8 cellular contexts compared by ENCODE assay signal in genomic region chr6:109383438-109383940, GRCh38. TPM values are rescaled to one million over a fixed set of nuclear protein-coding genes. Genes with fewer than 3 reads are reported as not detected.
A peak's percentile ranks its signal among the peaks of the same experiment; 100 is the strongest.
DNase-seq lines count a peak whose midpoint lies in the region; ATAC-seq and TF ChIP-seq lines count a peak whose summit lies in the region.

No MANE protein-coding gene starts in this region.

- 0 out of 2 replicates have a peak, but pooled peaks have one; percentile 8 for TF ChIP-seq CTCF in WTC11 (IDR thresholded peaks at IDR 0.05)
- TF ChIP-seq CTCF in hepatocyte (IDR thresholded peaks at IDR 0.05; ENCODE audit: poor library complexity), result no peak

- no peaks in the 10 kb centered on the region for H3K9me3 ChIP-seq in hepatocyte (ENCODE audit: low read depth)

- H3K4me2 ChIP-seq in hepatocyte, result peak overlapping the region; percentile 72

- ATAC-seq in WTC11 (no peak), GM19324 (IDR thresholded peaks at IDR 0.05; ENCODE audit: low FRiP score, unreplicated experiment) (no peak), GM18870 (IDR thresholded peaks at IDR 0.05; ENCODE audit: unreplicated experiment) (no peak)
- ATAC-seq in stimulated activated memory B cell treated with anti-CD40 and anti-IgM and Interleukin-4, amounts not matched to agents 10 μg/mL and 1 μg/mL and 100 μg/mL, for 72 hours, result no peak

- CTCF ChIA-PET in WTC11 (lab: Charles Lee), result interaction anchor here (0.6 to 3.7 kb wide), 17 partner anchors 8 to 892 kb away, joined by 3 to 27 read pairs (median 4); partner anchors contain the start of genes PPIL6, SESN1 and SMPD2

- peak overlapping the region; percentile 92 for H3K4me3 Mint-ChIP-seq in WTC11
- H3K4me3 Mint-ChIP-seq in stimulated activated memory B cell treated with anti-CD40 and anti-IgM and Interleukin-4, amounts not matched to agents 10 μg/mL and 1 μg/mL and 100 μg/mL, for 72 hours, result peak overlapping the region; percentile 98

- no peak overlapping the region for H2AFZ ChIP-seq in hepatocyte

- H3K36me3 Mint-ChIP-seq in WTC11, result peaks cover 3% of the 10 kb centered on the region
- peaks cover 22% of the 10 kb centered on the region for H3K36me3 Mint-ChIP-seq in stimulated activated memory B cell treated with anti-CD40 and anti-IgM and Interleukin-4, amounts not matched to agents 10 μg/mL and 1 μg/mL and 100 μg/mL, for 72 hours

- WGBS in hepatocyte (ENCODE audit: low lambda C conversion rate, missing lambda C conversion rate), result 20% methylated on average over 5 of the region's 5 CpGs

- H3K79me2 ChIP-seq in hepatocyte, result peaks cover 33% of the 10 kb centered on the region

- H4K20me1 ChIP-seq in hepatocyte (ENCODE audit: insufficient read depth, poor library complexity, severe bottlenecking), result peaks cover 30% of the 10 kb centered on the region

- no peaks in the 10 kb centered on the region for H3K9me2 ChIP-seq in hepatocyte (replicated peaks; ENCODE audit: insufficient read depth)

- peak; percentile 36 for DNase-seq in NCI-H82 (lab: John Stamatoyannopoulos, UW)
- no peak for DNase-seq in NCI-H82 treated with DMSO at 0.1 percent for 48 hours (lab: John Stamatoyannopoulos, UW; ENCODE audit: unreplicated experiment)
- no peak for DNase-seq in WTC11 (ENCODE audit: low spot score)
- no peak for DNase-seq in hepatocyte (ENCODE audit: low spot score)
- no peak for DNase-seq in NK-92 treated with Interleukin-12 subunit alpha and Interleukin-12 subunit beta, amount 100 ng/mL, for 24 hours (lab: John Stamatoyannopoulos, UW)

- POLR2A ChIA-PET in WTC11 (lab: Charles Lee), result interaction anchor here (0.7 to 1.9 kb wide), 4 partner anchors 58 to 289 kb away, joined by 3 to 12 read pairs (median 4); partner anchors contain the start of genes CEP57L1, MICAL1, PPIL6 and SESN1

- H3K27me3 ChIP-seq in hepatocyte, result no peaks in the 10 kb centered on the region

- peak overlapping the region; percentile 96 for H3K27ac ChIP-seq in hepatocyte

- peak overlapping the region; percentile 43 for H3K4me3 ChIP-seq in hepatocyte

- H3K27ac Mint-ChIP-seq in WTC11, result peak overlapping the region; percentile 99
- peak overlapping the region; percentile 100 for H3K27ac Mint-ChIP-seq in stimulated activated memory B cell treated with anti-CD40 and anti-IgM and Interleukin-4, amounts not matched to agents 10 μg/mL and 1 μg/mL and 100 μg/mL, for 72 hours

- no peaks in the 10 kb centered on the region for H3K9me3 Mint-ChIP-seq in WTC11
- H3K9me3 Mint-ChIP-seq in stimulated activated memory B cell treated with anti-CD40 and anti-IgM and Interleukin-4, amounts not matched to agents 10 μg/mL and 1 μg/mL and 100 μg/mL, for 72 hours, result no peaks in the 10 kb centered on the region

- peaks cover 28% of the 10 kb centered on the region for H3K4me1 Mint-ChIP-seq in WTC11
- peaks cover 29% of the 10 kb centered on the region for H3K4me1 Mint-ChIP-seq in stimulated activated memory B cell treated with anti-CD40 and anti-IgM and Interleukin-4, amounts not matched to agents 10 μg/mL and 1 μg/mL and 100 μg/mL, for 72 hours

- H3K4me1 ChIP-seq in hepatocyte (ENCODE audit: insufficient read depth), result peaks cover 29% of the 10 kb centered on the region

- no peaks in the 10 kb centered on the region for H3K27me3 Mint-ChIP-seq in WTC11 (ENCODE audit: low read depth)
- no peaks in the 10 kb centered on the region for H3K27me3 Mint-ChIP-seq in stimulated activated memory B cell treated with anti-CD40 and anti-IgM and Interleukin-4, amounts not matched to agents 10 μg/mL and 1 μg/mL and 100 μg/mL, for 72 hours

- H3K36me3 ChIP-seq in hepatocyte (replicated peaks; ENCODE audit: insufficient read depth, low read depth), result no peaks in the 10 kb centered on the region

TF ChIP-seq in WTC11, 78 proteins besides CTCF, POLR2A, EP300 and RAD21 (continues in another document):
- TF ChIP-seq MXD4 (CRISPR knock-in tag; IDR thresholded peaks at IDR 0.05; ENCODE audit: borderline replicate concordance) (no peak), ATF6 (CRISPR knock-in tag; IDR thresholded peaks at IDR 0.05) (no peak), ZBTB43 (CRISPR knock-in tag; IDR thresholded peaks at IDR 0.05) (no peak), ZNF138 (CRISPR knock-in tag; conservative IDR thresholded peaks at IDR 0.05) (no peak), RELA (CRISPR knock-in tag; IDR thresholded peaks at IDR 0.05; ENCODE audit: borderline replicate concordance) (no peak), ZMAT4 (CRISPR knock-in tag; IDR thresholded peaks at IDR 0.05) (no peak), MLX (CRISPR knock-in tag; IDR thresholded peaks at IDR 0.05) (no peak), ZBTB21 (CRISPR knock-in tag; IDR thresholded peaks at IDR 0.05; ENCODE audit: borderline replicate concordance) (no peak), E2F1 (CRISPR knock-in tag; IDR thresholded peaks at IDR 0.05) (no peak), HMGXB4 (CRISPR knock-in tag; IDR thresholded peaks at IDR 0.05) (no peak), FOXJ3 (CRISPR knock-in tag; IDR thresholded peaks at IDR 0.05; ENCODE audit: borderline replicate concordance) (no peak), ZNF671 (CRISPR knock-in tag; IDR thresholded peaks at IDR 0.05) (no peak), ZNF121 (CRISPR knock-in tag; IDR thresholded peaks at IDR 0.05) (no peak)

RNA-seq across cellular contexts. Expression of gene CD164, which starts 1.2 kb away (rescaled TPM):
- total RNA-seq in WTC11 (2021) (74.9 to 80.2 TPM (median 79.8 TPM) in 3 replicates), hepatocyte (571 and 574 TPM in 2 replicates)
- polyA plus RNA-seq in hepatocyte, result 436 and 475 TPM in 2 replicates

RNA-seq across cellular contexts. Expression of gene PPIL6, which starts 56.9 kb away (rescaled TPM):
- total RNA-seq in WTC11 (2021), result 0.61 to 0.76 TPM (median 0.69 TPM) in 3 replicates
- total RNA-seq in hepatocyte, result 2.2 and 2.6 TPM in 2 replicates
- 2.9 and 3.8 TPM in 2 replicates for polyA plus RNA-seq in hepatocyte

RNA-seq across cellular contexts. Expression of gene SMPD2, which starts 57.0 kb away (rescaled TPM):
- total RNA-seq in WTC11 (2021) (11.2 to 13.1 TPM (median 12.2 TPM) in 3 replicates), hepatocyte (9.3 and 15.3 TPM in 2 replicates)
- polyA plus RNA-seq in hepatocyte, result 19.2 and 25.1 TPM in 2 replicates
